Comparison of ENCODE assay signal across 9 cellular contexts in the genomic region with DNA sequence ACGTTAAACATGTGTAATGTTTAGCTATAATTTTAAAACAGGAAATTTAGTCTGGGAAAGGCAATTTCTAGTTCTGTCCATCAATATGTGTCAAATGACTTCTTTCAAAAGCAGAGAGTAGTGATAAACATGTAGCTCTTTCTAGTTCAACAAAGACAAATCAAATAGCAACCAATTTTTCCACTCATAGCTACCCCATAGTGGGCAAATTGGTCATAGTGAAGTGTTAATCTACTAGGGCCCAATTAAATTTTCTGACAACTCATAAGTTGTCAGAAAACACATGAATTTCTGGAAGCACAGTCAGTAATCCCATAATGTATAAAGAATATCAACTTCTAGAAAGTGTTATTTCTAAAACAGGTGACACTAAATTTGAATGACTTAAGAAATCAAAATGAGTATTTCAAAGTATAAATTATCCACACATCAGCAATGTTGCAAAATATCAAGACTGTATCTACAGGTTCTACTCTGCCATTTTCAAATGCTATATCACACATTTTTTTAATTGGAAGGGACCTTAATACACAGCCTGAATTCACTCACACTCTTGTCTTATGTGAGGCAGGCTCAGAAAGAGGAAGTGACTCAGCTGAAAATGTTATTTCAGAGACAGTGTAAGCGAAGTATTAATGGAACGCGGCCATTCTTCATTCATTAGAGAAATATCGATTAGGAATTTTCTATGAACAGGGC. TPM values are rescaled to one million over a fixed set of nuclear protein-coding genes. Genes with fewer than 3 reads are reported as not detected.
A peak's percentile ranks its signal among the peaks of the same experiment; 100 is the strongest.
DNase-seq lines count a peak whose midpoint lies in the region; ATAC-seq lines count a peak whose summit lies in the region.
"Had no signal": no experiment of that assay in that cellular context is flagged by ENCODE, and none has a peak within 500 bp of the region (broad histone marks: within the 10 kb centered on the region; RNA-seq: fewer than 3 reads in every experiment).

No MANE protein-coding gene starts in this region.

- peaks cover 34% of the 10 kb centered on the region for H3K4me1 Mint-ChIP-seq in activated naive CD4-positive, alpha-beta T cell treated with anti-CD3 and anti-CD28 coated beads, Interleukin-2, amount 10 ng/mL, durations not matched to agents 7 days and 5 days
- H3K4me1 Mint-ChIP-seq in activated T-helper 1 cell treated with anti-CD3 and anti-CD28 coated beads, Interleukin-12 subunit alpha, Interleukin-12 subunit beta, Interleukin-2, Interleukin-4 antibody, amounts not matched to agents 30 ng/mL and 10 ng/mL and 1 ng/mL, durations not matched to agents 14 hours and 24 hours and 36 hours (ENCODE audit: low read depth) = peaks cover 50% of the 10 kb centered on the region

- no peak overlapping the region for H3K4me3 Mint-ChIP-seq in activated naive CD4-positive, alpha-beta T cell treated with anti-CD3 and anti-CD28 coated beads, Interleukin-2, amount 10 ng/mL, durations not matched to agents 7 days and 5 days
- peak overlapping the region; percentile 66 for H3K4me3 Mint-ChIP-seq in activated T-helper 1 cell treated with anti-CD3 and anti-CD28 coated beads, Interleukin-12 subunit alpha, Interleukin-12 subunit beta, Interleukin-2, Interleukin-4 antibody, amounts not matched to agents 30 ng/mL and 10 ng/mL and 1 ng/mL, durations not matched to agents 14 hours and 24 hours and 36 hours

- DNase-seq in activated naive CD4-positive, alpha-beta T cell treated with anti-CD3 and anti-CD28 coated beads, Interleukin-2, amount 10 ng/mL, durations not matched to agents 7 days and 5 days = no peak
- no peak for DNase-seq in activated naive CD4-positive, alpha-beta T cell (lab: John Stamatoyannopoulos, UW)
- DNase-seq in activated T-helper 1 cell treated with anti-CD3 and anti-CD28 coated beads, Interleukin-12 subunit alpha, Interleukin-12 subunit beta, Interleukin-2, Interleukin-4 antibody, amounts not matched to agents 30 ng/mL and 10 ng/mL and 1 ng/mL, durations not matched to agents 14 hours and 24 hours and 36 hours (ENCODE audit: low spot score) = no peak
- no peak for DNase-seq in stimulated activated naive CD8-positive, alpha-beta T cell treated with anti-CD3 and anti-CD28 coated beads, Interleukin-15, Interleukin-2, amounts not matched to agents 100 U/mL and 50 U/mL, for 24 hours
- DNase-seq in NCI-H226 = no peak
- no peak for DNase-seq in AG08395 (ENCODE audit: low spot score)
- no peak for DNase-seq in NCI-H2196 treated with DMSO at 0.1 percent for 48 hours (lab: John Stamatoyannopoulos, UW; ENCODE audit: unreplicated experiment)
- DNase-seq: COR-L47 had no signal

- CTCF ChIA-PET in activated naive CD4-positive, alpha-beta T cell treated with anti-CD3 and anti-CD28 coated beads, Interleukin-2, amount 10 ng/mL, durations not matched to agents 7 days and 5 days (lab: Charles Lee) = interaction anchor here (0.5 kb wide), 1 partner anchor 318 kb away, joined by 3 read pairs; no protein-coding TSS in a partner anchor

- peaks cover 78% of the 10 kb centered on the region for H3K36me3 Mint-ChIP-seq in activated naive CD4-positive, alpha-beta T cell treated with anti-CD3 and anti-CD28 coated beads, Interleukin-2, amount 10 ng/mL, durations not matched to agents 7 days and 5 days
- peaks cover 67% of the 10 kb centered on the region for H3K36me3 Mint-ChIP-seq in activated T-helper 1 cell treated with anti-CD3 and anti-CD28 coated beads, Interleukin-12 subunit alpha, Interleukin-12 subunit beta, Interleukin-2, Interleukin-4 antibody, amounts not matched to agents 30 ng/mL and 10 ng/mL and 1 ng/mL, durations not matched to agents 14 hours and 24 hours and 36 hours (ENCODE audit: low read depth)

- peak overlapping the region; percentile 35 for H3K27ac Mint-ChIP-seq in activated naive CD4-positive, alpha-beta T cell treated with anti-CD3 and anti-CD28 coated beads, Interleukin-2, amount 10 ng/mL, durations not matched to agents 7 days and 5 days
- H3K27ac Mint-ChIP-seq in activated T-helper 1 cell treated with anti-CD3 and anti-CD28 coated beads, Interleukin-12 subunit alpha, Interleukin-12 subunit beta, Interleukin-2, Interleukin-4 antibody, amounts not matched to agents 30 ng/mL and 10 ng/mL and 1 ng/mL, durations not matched to agents 14 hours and 24 hours and 36 hours = peak overlapping the region; percentile 49

- intact Hi-C loops in activated T-helper 1 cell treated with anti-CD3 and anti-CD28 coated beads, Interleukin-12 subunit alpha, Interleukin-12 subunit beta, Interleukin-2, Interleukin-4 antibody, amounts not matched to agents 30 ng/mL and 10 ng/mL and 1 ng/mL, durations not matched to agents 14 hours and 24 hours and 36 hours (cut with micrococcal nuclease) = loop anchor here (1.0 kb wide), 1 partner anchor 10 kb away; no protein-coding TSS in a partner anchor

- no peaks in the 10 kb centered on the region for H3K9me3 Mint-ChIP-seq in activated naive CD4-positive, alpha-beta T cell treated with anti-CD3 and anti-CD28 coated beads, Interleukin-2, amount 10 ng/mL, durations not matched to agents 7 days and 5 days
- H3K9me3 Mint-ChIP-seq in activated T-helper 1 cell treated with anti-CD3 and anti-CD28 coated beads, Interleukin-12 subunit alpha, Interleukin-12 subunit beta, Interleukin-2, Interleukin-4 antibody, amounts not matched to agents 30 ng/mL and 10 ng/mL and 1 ng/mL, durations not matched to agents 14 hours and 24 hours and 36 hours = no peaks in the 10 kb centered on the region

- peak; percentile 56 for ATAC-seq in HG03439 (IDR thresholded peaks at IDR 0.05; ENCODE audit: unreplicated experiment)
- ATAC-seq in stimulated activated naive CD8-positive, alpha-beta T cell treated with anti-CD3 and anti-CD28 coated beads, Interleukin-15, Interleukin-2, amounts not matched to agents 100 U/mL and 50 U/mL, for 24 hours = peak; percentile 67

- H3K27me3 Mint-ChIP-seq in activated naive CD4-positive, alpha-beta T cell treated with anti-CD3 and anti-CD28 coated beads, Interleukin-2, amount 10 ng/mL, durations not matched to agents 7 days and 5 days = no peaks in the 10 kb centered on the region
- H3K27me3 Mint-ChIP-seq in activated T-helper 1 cell treated with anti-CD3 and anti-CD28 coated beads, Interleukin-12 subunit alpha, Interleukin-12 subunit beta, Interleukin-2, Interleukin-4 antibody, amounts not matched to agents 30 ng/mL and 10 ng/mL and 1 ng/mL, durations not matched to agents 14 hours and 24 hours and 36 hours (ENCODE audit: insufficient read depth) = no peaks in the 10 kb centered on the region

RNA-seq across cellular contexts. Expression of a gene that starts 7.7 kb away (rescaled TPM):
- total RNA-seq in activated T-helper 1 cell treated with anti-CD3 and anti-CD28 coated beads, Interleukin-12 subunit alpha, Interleukin-12 subunit beta, Interleukin-2, Interleukin-4 antibody, amounts not matched to agents 30 ng/mL and 10 ng/mL and 1 ng/mL, durations not matched to agents 14 hours and 24 hours and 36 hours = 59.6 and 62.5 TPM in 2 replicates
